In the genomic region with DNA sequence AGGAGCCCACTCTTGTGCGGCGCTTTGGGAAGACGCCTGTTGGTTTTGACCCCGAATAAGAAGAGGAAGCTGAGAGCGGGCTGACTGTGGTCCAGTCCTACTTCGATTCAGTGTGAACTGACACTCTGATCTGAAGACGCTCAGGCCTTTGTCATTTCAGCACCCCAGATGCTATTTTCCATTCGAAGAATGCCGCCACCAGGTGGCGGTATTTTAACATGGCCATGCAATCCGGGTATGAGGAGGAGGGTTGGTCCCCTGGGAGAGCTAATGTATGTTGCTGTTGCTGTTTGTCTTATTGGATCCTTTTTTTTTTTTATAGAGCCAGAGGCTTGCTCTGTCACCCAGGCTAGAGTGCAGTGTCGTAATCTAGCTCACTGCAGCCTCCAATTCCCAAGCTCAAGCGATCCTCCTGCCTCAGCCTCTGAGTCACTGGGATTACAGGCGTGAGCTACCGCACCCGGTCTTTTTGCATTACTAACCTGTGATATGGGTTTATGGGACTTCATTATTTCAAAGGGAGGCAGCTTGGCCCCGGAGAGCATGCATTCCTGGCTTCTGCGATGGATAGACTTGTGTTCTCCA, we compare ENCODE assay signal across 8 cellular contexts. TPM values are rescaled to one million over a fixed set of nuclear protein-coding genes. Genes with fewer than 3 reads are reported as not detected.
DNase-seq lines count a peak whose midpoint lies in the region; ATAC-seq, FAIRE-seq and TF ChIP-seq lines count a peak whose summit lies in the region.

No MANE protein-coding gene starts in this region.

- peaks cover 10% of the 10 kb centered on the region for H3K36me3 ChIP-seq in brain microvascular endothelial cell (replicated peaks)
- H3K36me3 ChIP-seq in skeletal muscle tissue (ENCODE audit: control insufficient read depth in 3 of 3, insufficient read depth in 3 of 3, low read length in 3 of 3) = peaks cover 12 to 15% (median 15%) of the 10 kb centered on the region in 3 donors

- peaks cover 20 to 29% (median 25%) of the 10 kb centered on the region in 3 donors for H3K4me1 ChIP-seq in skeletal muscle tissue (ENCODE audit: control insufficient read depth in 3 of 3, insufficient read depth in 3 of 3, low read length in 3 of 3)

- TF ChIP-seq CTCF in GM12873 (IDR thresholded peaks at IDR 0.05; ENCODE audit: insufficient read depth, low read depth, low read length, missing control alignments) (peak; percentile 79), brain microvascular endothelial cell (IDR thresholded peaks at IDR 0.05; ENCODE audit: low read depth, low read length, missing control alignments) (peak; percentile 82)

- ATAC-seq in HG03025 (IDR thresholded peaks at IDR 0.05; ENCODE audit: low FRiP score, unreplicated experiment) = peak; percentile 23
- ATAC-seq in GM19463 (IDR thresholded peaks at IDR 0.05; ENCODE audit: unreplicated experiment) = no peak

- peak; percentile 53 for DNase-seq in NCI-H2081 treated with DMSO at 0.1 percent for 48 hours (lab: John Stamatoyannopoulos, UW)
- DNase-seq in brain microvascular endothelial cell = peak; percentile 92

- H3K9me3 ChIP-seq in iPS-18c (ENCODE audit: control insufficient read depth, insufficient read depth, low read length) = no peaks in the 10 kb centered on the region
- no peaks in the 10 kb centered on the region for H3K9me3 ChIP-seq in skeletal muscle tissue (ENCODE audit: control insufficient read depth in 3 of 3, low read length in 3 of 3)

- H3K27ac ChIP-seq in brain microvascular endothelial cell (peak overlapping the region; percentile 79), skeletal muscle tissue (ENCODE audit: low read depth, low read length) (peak overlapping the region; percentile 100)

- H3K27me3 ChIP-seq in brain microvascular endothelial cell (replicated peaks) = no peaks in the 10 kb centered on the region
- H3K27me3 ChIP-seq in skeletal muscle tissue (ENCODE audit: control insufficient read depth in 3 of 3, insufficient read depth in 3 of 3, low read length in 3 of 3) = no peaks in the 10 kb centered on the region

- in situ Hi-C loops in brain microvascular endothelial cell (cut with HindIII; ENCODE audit: low pct_ligation_motif_present, low sequenced_read_pairs) = no loop called here

- peak; percentile 80 for FAIRE-seq in TTC549 (lab: Jason Lieb, UNC)

- H3K4me3 ChIP-seq in brain microvascular endothelial cell (ENCODE audit: low read depth, low read length) = peak overlapping the region; percentile 96
- H3K4me3 ChIP-seq in iPS-18c (ENCODE audit: insufficient read depth, low read depth, low read length) = peak overlapping the region; percentile 98
- peak overlapping the region; percentile 79 to 95 (median 95) for H3K4me3 ChIP-seq in skeletal muscle tissue (ENCODE audit: low read length in 3 of 3)

- peak overlapping the region; percentile 69 to 90 (median 88) for H3K9ac ChIP-seq in skeletal muscle tissue (ENCODE audit: low read depth in 1 of 3, low read length in 3 of 3)

RNA-seq across cellular contexts. Expression of gene TIMM44, which starts 0.8 kb away (rescaled TPM):
- total RNA-seq in skeletal muscle tissue = 36.0 TPM

RNA-seq across cellular contexts. Expression of gene CTXN1, which starts 18.3 kb away (rescaled TPM):
- 0.52 TPM for total RNA-seq in skeletal muscle tissue

RNA-seq across cellular contexts. Expression of gene SNAPC2, which starts 24.1 kb away (rescaled TPM):
- 6.3 TPM for total RNA-seq in skeletal muscle tissue

RNA-seq across cellular contexts. Expression of gene TGFBR3L, which starts 29.6 kb away (rescaled TPM):
- 1.6 TPM for total RNA-seq in skeletal muscle tissue

RNA-seq across cellular contexts. Expression of gene MAP2K7, which starts 40.6 kb away (rescaled TPM):
- total RNA-seq in skeletal muscle tissue = 9.4 TPM
